In genomic region chr2:192286093-192286701, GRCh38 we compare ENCODE assay signal across 1 cellular context.
TF ChIP-seq lines count a peak whose summit lies in the region.

No MANE protein-coding gene starts in this region.

TF ChIP-seq in GM23338, 12 proteins besides CTCF, POLR2A, EP300 and RAD21 (continued from another document):
- TF ChIP-seq ZNF462 (CRISPR knock-in tag; IDR thresholded peaks at IDR 0.05): no peak
- TF ChIP-seq ETS1 (IDR thresholded peaks at IDR 0.05): no peak
- no peak for TF ChIP-seq EZH2phosphoT487 (IDR thresholded peaks at IDR 0.05; ENCODE audit: unreplicated experiment)
